In genomic region chr1:43558346-43558841, GRCh38 we compare ENCODE assay signal across 11 cellular contexts. TPM values are rescaled to one million over a fixed set of nuclear protein-coding genes. Genes with fewer than 3 reads are reported as not detected.
A peak's percentile ranks its signal among the peaks of the same experiment; 100 is the strongest.
DNase-seq lines count a peak whose midpoint lies in the region; ATAC-seq, FAIRE-seq and TF ChIP-seq lines count a peak whose summit lies in the region.
"Had no signal": no experiment of that assay in that cellular context is flagged by ENCODE, and none has a peak within 500 bp of the region (broad histone marks: within the 10 kb centered on the region; RNA-seq: fewer than 3 reads in every experiment).

No MANE protein-coding gene starts in this region.

- H3K4me1 ChIP-seq in HepG2 (ENCODE audit: insufficient read depth, low read length): peaks cover 19% of the 10 kb centered on the region
- peaks cover 0 to 9% (median 6%) of the 10 kb centered on the region in 4 donors for H3K4me1 ChIP-seq in right lobe of liver

- H3K4me3 ChIP-seq in HepG2 (replicated peaks in 1 of 3; ENCODE audit: insufficient read depth in 1 of 3, low read depth in 2 of 3, low read length in 3 of 3): no peak overlapping the region
- H3K4me3 ChIP-seq in right lobe of liver: no peak overlapping the region

- H3K27ac ChIP-seq in HepG2 (ENCODE audit: extremely low read length, insufficient read depth, low read length) (no peak overlapping the region), right lobe of liver (no peak overlapping the region)

- H3K27ac Mint-ChIP-seq in nephron progenitor cell: no peak overlapping the region
- H3K27ac Mint-ChIP-seq: activated naive CD8-positive, alpha-beta T cell treated with anti-CD3 and anti-CD28 coated beads, Interleukin-2, amount 10 ng/mL, durations not matched to agents 7 days and 5 days had no signal

- no TSS peak for BruUV-seq in HepG2 (replicated peaks; lab: Mats Ljungman, UMichigan)

- DNase-seq in HepG2 (ENCODE audit: low spot score) (no peak), right lobe of liver (no peak), nephron progenitor cell (peak; percentile 74), NCI-H446 (lab: John Stamatoyannopoulos, UW) (no peak), germinal center (ENCODE audit: low spot score) (no peak)
- DNase-seq: ACHN; activated naive CD8-positive, alpha-beta T cell treated with anti-CD3 and anti-CD28 coated beads, Interleukin-2, amount 10 ng/mL, durations not matched to agents 7 days and 5 days had no signal

- H3K36me3 ChIP-seq in HepG2 (replicated peaks in 1 of 2; ENCODE audit: control insufficient read depth in 1 of 2, insufficient read depth in 2 of 2, low read length in 2 of 2): peaks cover 34 to 58% of the 10 kb centered on the region in 2 experiments
- peaks cover 0 to 26% (median 14%) of the 10 kb centered on the region in 4 donors for H3K36me3 ChIP-seq in right lobe of liver

- no peak overlapping the region for H3K4me3 Mint-ChIP-seq in nephron progenitor cell
- H3K4me3 Mint-ChIP-seq: activated naive CD8-positive, alpha-beta T cell treated with anti-CD3 and anti-CD28 coated beads, Interleukin-2, amount 10 ng/mL, durations not matched to agents 7 days and 5 days had no signal

- peaks cover 12% of the 10 kb centered on the region for H3K79me2 ChIP-seq in HepG2 (ENCODE audit: insufficient read depth, low read length)

- peaks cover 37% of the 10 kb centered on the region for H3K36me3 Mint-ChIP-seq in nephron progenitor cell (ENCODE audit: low read depth)
- H3K36me3 Mint-ChIP-seq: activated naive CD8-positive, alpha-beta T cell treated with anti-CD3 and anti-CD28 coated beads, Interleukin-2, amount 10 ng/mL, durations not matched to agents 7 days and 5 days had no signal

- H3K27me3 Mint-ChIP-seq in nephron progenitor cell (ENCODE audit: low read depth, poor library complexity): peaks cover 6% of the 10 kb centered on the region

- H4K20me1 ChIP-seq in HepG2 (ENCODE audit: insufficient read depth, low read length): peaks cover 28% of the 10 kb centered on the region; the same call in 1 of the 2 replicates

- CTCF ChIA-PET in HepG2 (lab: Yijun Ruan, JAX; ENCODE audit: low intra/inter-chr PET ratio, low total read pairs): no interaction called here

- no peak overlapping the region for H2AFZ ChIP-seq in HepG2 (ENCODE audit: low read length)

- no peak overlapping the region for H3K9ac ChIP-seq in HepG2 (ENCODE audit: insufficient read depth, low read depth, low read length)

- H3K9me3 ChIP-seq in HepG2 (ENCODE audit: low read length) (no peaks in the 10 kb centered on the region), right lobe of liver (no peaks in the 10 kb centered on the region)

- in situ Hi-C loops in HepG2 (cut with HindIII; ENCODE audit: extremely low pct_ligation_motif_present, low pct_unique_long_range_greater_than_20kb): no loop called here

- TF ChIP-seq RAD21 in HepG2 (CRISPR knock-in tag; IDR thresholded peaks at IDR 0.05): no peak

- WGBS in HepG2 (ENCODE audit: low lambda C conversion rate): 98% methylated on average over 10 of the region's 21 CpGs
- WGBS in right lobe of liver (ENCODE audit: insufficient coverage, low coverage, low lambda C conversion rate, missing lambda C conversion rate): no CpG with 5 or more reads among the region's 21 CpGs

- intact Hi-C loops in HepG2 (cut with micrococcal nuclease; ENCODE audit: unreplicated experiment) (no loop called here), right lobe of liver (cut with DNase I) (no loop called here)

- FAIRE-seq in HepG2 (lab: Jason Lieb, UNC): no peak
- FAIRE-seq: islet of Langerhans had no signal

- TF ChIP-seq CTCF in HepG2 (CRISPR knock-in tag; IDR thresholded peaks at IDR 0.05): no peak
- no peak for TF ChIP-seq CTCF in right lobe of liver (IDR thresholded peaks at IDR 0.05)
- no peak for TF ChIP-seq CTCF in nephron progenitor cell (IDR thresholded peaks at IDR 0.05)

- no peak for TF ChIP-seq POLR2A in HepG2 (IDR thresholded peaks at IDR 0.05; ENCODE audit: insufficient read depth in 1 of 2, low read depth in 2 of 2, low read length in 2 of 2)
- TF ChIP-seq POLR2A in right lobe of liver (IDR thresholded peaks at IDR 0.05): no peak

- H3K27me3 ChIP-seq in HepG2 (ENCODE audit: control insufficient read depth in 1 of 2, insufficient read depth in 2 of 2, low read length in 2 of 2) (no peaks in the 10 kb centered on the region), right lobe of liver (no peaks in the 10 kb centered on the region)

- no peaks in the 10 kb centered on the region for H3K9me3 Mint-ChIP-seq in nephron progenitor cell
- H3K9me3 Mint-ChIP-seq: activated naive CD8-positive, alpha-beta T cell treated with anti-CD3 and anti-CD28 coated beads, Interleukin-2, amount 10 ng/mL, durations not matched to agents 7 days and 5 days had no signal

- no peak overlapping the region for H3K4me2 ChIP-seq in HepG2 (ENCODE audit: low read depth, low read length)

- no peak for TF ChIP-seq EP300 in HepG2 (IDR thresholded peaks at IDR 0.05; ENCODE audit: low read depth in 2 of 2, low read length in 2 of 2)
- no peak for TF ChIP-seq EP300 in HepG2 (CRISPR knock-in tag; IDR thresholded peaks at IDR 0.05; ENCODE audit: borderline replicate concordance)

- ATAC-seq in HepG2 (no peak; the same call in 2 of the 3 replicates), right lobe of liver (no peak), esophagus mucosa (peak; percentile 1), GM18907 (IDR thresholded peaks at IDR 0.05; ENCODE audit: unreplicated experiment) (no peak), HG02588 (IDR thresholded peaks at IDR 0.05; ENCODE audit: unreplicated experiment) (no peak)

- peaks cover 37% of the 10 kb centered on the region for H3K4me1 Mint-ChIP-seq in nephron progenitor cell

- POLR2A ChIA-PET in HepG2 (lab: Yijun Ruan, JAX): interaction anchor here (1.8 to 2.0 kb wide), 2 partner anchors 10 to 16 kb away, joined by 3 to 6 read pairs; no protein-coding TSS in a partner anchor

TF ChIP-seq in HepG2, 621 proteins besides CTCF, POLR2A, EP300 and RAD21 (continues in another document):
- TF ChIP-seq ZGPAT (CRISPR knock-in tag; IDR thresholded peaks at IDR 0.05) (no peak), ZHX1 (CRISPR knock-in tag; IDR thresholded peaks at IDR 0.05; ENCODE audit: low read depth) (no peak)

RNA-seq across cellular contexts. Expression of gene PTPRF, which starts 27.7 kb away (rescaled TPM):
- total RNA-seq in HepG2 (2016; rRNA removed; fragmentation: Illumina TruSeq; extraction: Trizol) (47.3 and 55.9 TPM in 2 replicates), right lobe of liver (100 to 1,000 TPM in 4 of 6 experiments, 10 to 100 TPM in 2; 97.1 to 252 (median 160) TPM), esophagus mucosa (285 TPM)
- total RNA-seq in HepG2 (2016; cell fraction: cytosol; rRNA removed; fragmentation: Illumina TruSeq; extraction: Trizol; ENCODE audit: low read depth): 6.1 and 8.9 TPM in 2 replicates
- total RNA-seq in HepG2 (2016; cell fraction: insoluble cytoplasmic fraction; rRNA removed; fragmentation: Illumina TruSeq; extraction: Trizol): 38.1 and 54.3 TPM in 2 replicates
- 30.4 and 36.7 TPM in 2 replicates for total RNA-seq in HepG2 (2016; cell fraction: membrane; rRNA removed; fragmentation: Illumina TruSeq; extraction: Trizol)
- total RNA-seq in HepG2 (2016; cell fraction: nucleus; rRNA removed; fragmentation: Illumina TruSeq; extraction: Trizol): 76.8 and 90.3 TPM in 2 replicates
- polyA plus RNA-seq in HepG2 (2011; rRNA removed): 167 and 213 TPM in 2 replicates
- 119 and 128 TPM in 2 replicates for polyA plus RNA-seq in HepG2 (2011; cell fraction: cytosol; rRNA removed)
- polyA plus RNA-seq in HepG2 (2011; cell fraction: nucleus; rRNA removed): 229 and 238 TPM in 2 replicates
- 125 and 182 TPM in 2 replicates for polyA plus RNA-seq in HepG2 (2012)
- 5.7 and 6.0 TPM in 2 replicates for polyA plus RNA-seq in HepG2 (2016; cell fraction: cytosol; fragmentation: Illumina TruSeq; extraction: Trizol; ENCODE audit: low read depth)
- 37.1 and 51.8 TPM in 2 replicates for polyA plus RNA-seq in HepG2 (2016; cell fraction: insoluble cytoplasmic fraction; fragmentation: Illumina TruSeq; extraction: Trizol; ENCODE audit: low read depth)
- 13.5 and 17.9 TPM in 2 replicates for polyA plus RNA-seq in HepG2 (2016; cell fraction: membrane; fragmentation: Illumina TruSeq; extraction: Trizol; ENCODE audit: low read depth)
- 139 and 140 TPM in 2 replicates for polyA plus RNA-seq in HepG2 (2016; cell fraction: nucleus; fragmentation: Illumina TruSeq; extraction: Trizol; ENCODE audit: insufficient read depth, low read depth)
- 212 and 690 TPM in 2 replicates for polyA minus RNA-seq in HepG2 (2011; rRNA and poly(A)+ RNA removed; ENCODE audit: low replicate concordance)
- 137 and 178 TPM in 2 replicates for polyA minus RNA-seq in HepG2 (2011; cell fraction: cytosol; rRNA and poly(A)+ RNA removed)
- polyA minus RNA-seq in HepG2 (2011; cell fraction: nucleus; rRNA and poly(A)+ RNA removed): 83.0 and 106 TPM in 2 replicates
